9 cellular contexts compared by ENCODE assay signal in the genomic region with DNA sequence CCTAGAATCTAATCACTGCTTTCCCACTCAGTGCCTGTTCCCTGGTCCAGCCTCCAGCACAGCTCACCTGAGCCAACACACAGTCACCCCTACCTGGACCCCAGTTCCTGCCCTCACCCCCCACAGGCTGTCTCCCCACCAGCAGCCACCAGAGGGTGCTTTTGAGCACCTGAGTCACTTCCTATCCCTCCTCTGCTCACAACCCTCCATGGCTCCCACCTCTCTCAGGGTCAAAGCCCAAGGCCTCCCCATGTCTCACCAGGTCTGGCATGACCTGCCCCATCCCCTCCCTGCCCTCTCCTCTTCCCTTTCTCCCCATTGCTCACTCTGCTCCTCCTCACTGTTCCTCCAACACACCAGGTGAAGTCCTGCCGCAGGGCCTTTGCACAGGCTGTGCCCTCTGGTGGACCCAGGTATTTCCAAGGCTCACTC. TPM values are rescaled to one million over a fixed set of nuclear protein-coding genes. Genes with fewer than 3 reads are reported as not detected.
DNase-seq lines count a peak whose midpoint lies in the region; ATAC-seq and TF ChIP-seq lines count a peak whose summit lies in the region.
"Had no signal": no experiment of that assay in that cellular context is flagged by ENCODE, and none has a peak within 500 bp of the region (broad histone marks: within the 10 kb centered on the region; RNA-seq: fewer than 3 reads in every experiment).

No MANE protein-coding gene starts in this region.

- TF ChIP-seq CTCF in foreskin fibroblast (IDR thresholded peaks at IDR 0.05; ENCODE audit: low read depth, low read length) = peak; percentile 37

- peak; percentile 39 for DNase-seq in COLO668 (lab: John Stamatoyannopoulos, UW; ENCODE audit: unreplicated experiment)
- peak; percentile 26 for DNase-seq in M059J (ENCODE audit: low read depth)
- DNase-seq in activated T-cell treated with anti-CD3 and anti-CD28 coated beads, Interleukin-2, amount 50 U/mL, for 1 hour = peak; percentile 74
- peak in 1 of 2 donors; percentile 28 for DNase-seq in foreskin fibroblast
- DNase-seq in stimulated activated CD4-positive, alpha-beta T cell treated with anti-CD3 and anti-CD28 coated beads, Interleukin-2, amount 100 ng/mL, for 4 hours (ENCODE audit: low read depth) = peak; percentile 49
- no peak for DNase-seq in hippocampal formation (lab: John Stamatoyannopoulos, UW)
- DNase-seq in DMS79 treated with DMSO at 0.1 percent for 48 hours (lab: John Stamatoyannopoulos, UW) = no peak
- DNase-seq: left cardiac atrium had no signal

- H3K4me3 ChIP-seq in foreskin fibroblast (ENCODE audit: low read depth in 1 of 2, low read length in 2 of 2) = no peak overlapping the region

- ATAC-seq in HG02973 (IDR thresholded peaks at IDR 0.05; ENCODE audit: unreplicated experiment) = no peak

RNA-seq across cellular contexts. Expression of a gene that starts 7.1 kb away (rescaled TPM):
- total RNA-seq in M059J (2014; rRNA removed; shearing (Covaris generic)) = 67.0 and 71.4 TPM in 2 replicates

Comparison
In these comparisons a context has a peak if more than half of its experiments do, and no peak if none do; other contexts are left out.
1. DNase-seq: peak in COLO668 (single experiment), M059J (single experiment), activated T-cell treated with anti-CD3 and anti-CD28 coated beads, Interleukin-2, amount 50 U/mL, for 1 hour (single experiment) and stimulated activated CD4-positive, alpha-beta T cell treated with anti-CD3 and anti-CD28 coated beads, Interleukin-2, amount 100 ng/mL, for 4 hours (single experiment); none in hippocampal formation (0 of 2) and DMS79 treated with DMSO at 0.1 percent for 48 hours (single experiment).